8 cellular contexts compared by ENCODE assay signal in the genomic region with DNA sequence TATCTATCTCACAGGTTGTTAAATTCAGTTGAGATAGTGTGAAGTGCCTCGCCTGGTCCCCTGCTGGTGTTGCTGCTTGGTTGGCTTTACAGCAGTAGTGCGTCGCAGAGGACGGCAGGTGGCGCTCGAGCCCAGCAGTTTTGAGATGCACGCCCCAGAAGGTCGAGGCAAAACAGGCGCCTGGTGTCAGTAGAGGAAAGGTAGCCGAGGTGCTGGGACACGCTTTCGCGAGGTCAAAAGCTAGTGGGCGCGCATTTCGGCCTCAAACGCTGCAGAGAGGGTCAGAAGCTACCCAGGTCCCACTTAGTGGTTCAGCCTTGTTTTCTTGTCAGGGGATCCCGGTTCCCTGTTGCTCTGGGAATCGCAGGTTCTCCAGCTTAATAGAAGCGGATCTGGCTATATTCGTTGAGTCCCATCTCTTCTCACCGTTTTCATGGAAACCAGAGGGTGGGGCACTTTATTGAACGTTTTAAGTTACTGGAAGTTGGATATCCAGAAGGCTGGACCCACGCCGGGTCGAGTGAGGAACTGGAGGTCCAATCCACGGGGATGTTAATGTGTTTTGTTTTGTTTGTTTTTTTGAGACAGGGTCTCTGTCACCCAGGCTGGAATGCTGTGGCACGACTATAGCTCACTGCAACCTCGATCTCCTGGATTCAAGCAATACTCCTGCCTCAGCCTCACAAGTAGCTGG. TPM values are rescaled to one million over a fixed set of nuclear protein-coding genes. Genes with fewer than 3 reads are reported as not detected.
DNase-seq lines count a peak whose midpoint lies in the region; ATAC-seq and TF ChIP-seq lines count a peak whose summit lies in the region.

No MANE protein-coding gene starts in this region.

- no peak for TF ChIP-seq POLR2A in Peyer's patch (IDR thresholded peaks at IDR 0.05)

- H3K4me3 Mint-ChIP-seq in activated T-cell treated with anti-CD3 and anti-CD28 coated beads, Interleukin-2, amount 50 U/mL, for 72 hours = peak overlapping the region; percentile 90 to 94
- H3K4me3 Mint-ChIP-seq in neural crest cell = peak overlapping the region; percentile 88
- H3K4me3 Mint-ChIP-seq in stimulated activated naive CD8-positive, alpha-beta T cell treated with anti-CD3 and anti-CD28 coated beads, Interleukin-15, amount 100 ng/mL, for 72 hours = peak overlapping the region; percentile 91 to 97

- peaks cover 26% of the 10 kb centered on the region for H3K4me1 Mint-ChIP-seq in activated T-cell treated with anti-CD3 and anti-CD28 coated beads, Interleukin-2, amount 50 U/mL, for 72 hours (ENCODE audit: low read depth)
- H3K4me1 Mint-ChIP-seq in neural crest cell = peaks cover 23% of the 10 kb centered on the region
- H3K4me1 Mint-ChIP-seq in stimulated activated naive CD8-positive, alpha-beta T cell treated with anti-CD3 and anti-CD28 coated beads, Interleukin-15, amount 100 ng/mL, for 72 hours = peaks cover 33% of the 10 kb centered on the region

- H3K9me3 ChIP-seq in Peyer's patch = peaks cover 0 to 3% (median 0%) of the 10 kb centered on the region in 4 donors

- peaks cover 2 to 9% of the 10 kb centered on the region in 2 donors for H3K36me3 Mint-ChIP-seq in activated T-cell treated with anti-CD3 and anti-CD28 coated beads, Interleukin-2, amount 50 U/mL, for 72 hours (ENCODE audit: insufficient read depth in 2 of 2)
- peaks cover 21% of the 10 kb centered on the region for H3K36me3 Mint-ChIP-seq in neural crest cell (ENCODE audit: low read depth)

- no peaks in the 10 kb centered on the region for H3K27me3 Mint-ChIP-seq in activated T-cell treated with anti-CD3 and anti-CD28 coated beads, Interleukin-2, amount 50 U/mL, for 72 hours (ENCODE audit: low read depth)
- peaks cover 3% of the 10 kb centered on the region for H3K27me3 Mint-ChIP-seq in neural crest cell (ENCODE audit: low read depth)
- H3K27me3 Mint-ChIP-seq in stimulated activated naive CD8-positive, alpha-beta T cell treated with anti-CD3 and anti-CD28 coated beads, Interleukin-15, amount 100 ng/mL, for 72 hours = no peaks in the 10 kb centered on the region

- TF ChIP-seq CTCF in LNCaP clone FGC (IDR thresholded peaks at IDR 0.05; ENCODE audit: control insufficient read depth, extremely low read depth, insufficient read depth) (peak; percentile 99), Peyer's patch (IDR thresholded peaks at IDR 0.05) (peak; percentile 91 to 98 (median 96)), fibroblast of mammary gland (conservative IDR thresholded peaks at IDR 0.05; ENCODE audit: control insufficient read depth, insufficient read depth, low read depth, low read length) (peak; percentile 83), neural crest cell (conservative IDR thresholded peaks at IDR 0.05) (peak; percentile 96)

- DNase-seq in COR-L47 (lab: John Stamatoyannopoulos, UW) (peak; percentile 77), LNCaP clone FGC (ENCODE audit: low read depth) (peak; percentile 51), Peyer's patch (peak; percentile 81 to 94 (median 92)), fibroblast of mammary gland (ENCODE audit: low read depth) (peak; percentile 73), neural crest cell (ENCODE audit: low read depth, low spot score) (peak; percentile 85)
- peak; percentile 87 to 90 for DNase-seq in activated T-cell treated with anti-CD3 and anti-CD28 coated beads, Interleukin-2, amount 50 U/mL, for 72 hours
- peak; percentile 85 to 88 for DNase-seq in stimulated activated naive CD8-positive, alpha-beta T cell treated with anti-CD3 and anti-CD28 coated beads, Interleukin-15, amount 100 ng/mL, for 72 hours

- H3K4me1 ChIP-seq in Peyer's patch = peaks cover 0 to 16% (median 10%) of the 10 kb centered on the region in 4 donors

- peak; percentile 75 for ATAC-seq in GM21723 (IDR thresholded peaks at IDR 0.05; ENCODE audit: unreplicated experiment)
- peak; percentile 79 to 81 for ATAC-seq in activated T-cell treated with anti-CD3 and anti-CD28 coated beads, Interleukin-2, amount 50 U/mL, for 72 hours (replicated peaks in 1 of 2)
- peak; percentile 87 for ATAC-seq in stimulated activated naive CD8-positive, alpha-beta T cell treated with anti-CD3 and anti-CD28 coated beads, Interleukin-15, amount 100 ng/mL, for 72 hours

- H3K36me3 ChIP-seq in Peyer's patch = no peaks in the 10 kb centered on the region

- H3K27ac ChIP-seq in Peyer's patch = no peak overlapping the region

- H3K27me3 ChIP-seq in Peyer's patch = no peaks in the 10 kb centered on the region

- H3K4me3 ChIP-seq in LNCaP clone FGC (ENCODE audit: low read depth, low read length) (no peak overlapping the region), Peyer's patch (peak overlapping the region in 2 of 4 donors; percentile 10 to 35), fibroblast of mammary gland (ENCODE audit: control insufficient read depth, low read depth, low read length) (peak overlapping the region; percentile 27)

- H3K9me3 Mint-ChIP-seq in activated T-cell treated with anti-CD3 and anti-CD28 coated beads, Interleukin-2, amount 50 U/mL, for 72 hours = peaks cover 0 to under 1% of the 10 kb centered on the region in 2 donors
- H3K9me3 Mint-ChIP-seq in neural crest cell = peaks cover 26% of the 10 kb centered on the region
- peaks cover 6 to 7% of the 10 kb centered on the region in 2 donors for H3K9me3 Mint-ChIP-seq in stimulated activated naive CD8-positive, alpha-beta T cell treated with anti-CD3 and anti-CD28 coated beads, Interleukin-15, amount 100 ng/mL, for 72 hours

- H3K27ac Mint-ChIP-seq in activated T-cell treated with anti-CD3 and anti-CD28 coated beads, Interleukin-2, amount 50 U/mL, for 72 hours = no peak overlapping the region
- H3K27ac Mint-ChIP-seq in neural crest cell (ENCODE audit: unreplicated experiment) = no peak overlapping the region
- no peak overlapping the region for H3K27ac Mint-ChIP-seq in stimulated activated naive CD8-positive, alpha-beta T cell treated with anti-CD3 and anti-CD28 coated beads, Interleukin-15, amount 100 ng/mL, for 72 hours

RNA-seq across cellular contexts. Expression of gene ZFP90, which starts 10.3 kb away (rescaled TPM):
- total RNA-seq in Peyer's patch = 10 to 100 TPM in 2 of 4 donors, 1 to 10 TPM in 2; 5.4 to 30.5 (median 10.6) TPM
- 10 to 100 TPM; 47.1 to 51.1 TPM for total RNA-seq in activated T-cell treated with anti-CD3 and anti-CD28 coated beads, Interleukin-2, amount 50 U/mL, for 72 hours
- total RNA-seq in neural crest cell = 56.2 and 56.4 TPM in 2 replicates
